Comparison of ENCODE assay signal across 1 cellular context in the genomic region with DNA sequence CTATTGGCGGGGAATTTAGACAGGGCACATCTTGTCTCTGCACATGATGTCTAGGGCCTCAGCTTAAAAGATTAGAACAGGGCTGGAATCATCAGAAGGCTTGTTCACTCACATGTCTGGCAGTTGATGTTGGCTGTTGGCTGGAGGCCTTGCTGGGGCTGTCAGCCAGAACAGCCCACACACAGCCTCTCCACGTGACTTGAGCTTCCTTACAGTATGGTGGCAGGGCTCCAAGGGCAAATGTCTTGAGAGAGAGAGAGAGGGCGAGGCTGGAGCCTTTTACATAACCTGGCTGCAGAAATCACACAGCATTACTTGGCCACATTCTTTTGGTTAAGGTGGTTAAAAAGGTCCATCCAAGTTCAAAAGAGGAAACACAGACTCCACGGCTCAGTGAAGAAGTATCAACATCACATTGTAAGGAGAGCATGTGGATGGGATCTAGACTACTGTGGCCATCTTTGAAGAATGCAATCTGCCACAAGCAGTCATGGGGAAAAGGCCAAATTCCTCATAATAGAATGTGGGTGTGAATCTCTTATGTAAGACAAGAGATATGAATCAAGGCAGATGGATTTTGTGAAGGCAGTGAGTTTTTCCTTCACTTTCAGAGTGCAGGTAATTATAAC.
TF ChIP-seq lines count a peak whose summit lies in the region.

No MANE protein-coding gene starts in this region.

TF ChIP-seq in K562, 482 proteins besides CTCF, POLR2A, EP300 and RAD21 (continued from another document):
- TF ChIP-seq, protein P1, sequence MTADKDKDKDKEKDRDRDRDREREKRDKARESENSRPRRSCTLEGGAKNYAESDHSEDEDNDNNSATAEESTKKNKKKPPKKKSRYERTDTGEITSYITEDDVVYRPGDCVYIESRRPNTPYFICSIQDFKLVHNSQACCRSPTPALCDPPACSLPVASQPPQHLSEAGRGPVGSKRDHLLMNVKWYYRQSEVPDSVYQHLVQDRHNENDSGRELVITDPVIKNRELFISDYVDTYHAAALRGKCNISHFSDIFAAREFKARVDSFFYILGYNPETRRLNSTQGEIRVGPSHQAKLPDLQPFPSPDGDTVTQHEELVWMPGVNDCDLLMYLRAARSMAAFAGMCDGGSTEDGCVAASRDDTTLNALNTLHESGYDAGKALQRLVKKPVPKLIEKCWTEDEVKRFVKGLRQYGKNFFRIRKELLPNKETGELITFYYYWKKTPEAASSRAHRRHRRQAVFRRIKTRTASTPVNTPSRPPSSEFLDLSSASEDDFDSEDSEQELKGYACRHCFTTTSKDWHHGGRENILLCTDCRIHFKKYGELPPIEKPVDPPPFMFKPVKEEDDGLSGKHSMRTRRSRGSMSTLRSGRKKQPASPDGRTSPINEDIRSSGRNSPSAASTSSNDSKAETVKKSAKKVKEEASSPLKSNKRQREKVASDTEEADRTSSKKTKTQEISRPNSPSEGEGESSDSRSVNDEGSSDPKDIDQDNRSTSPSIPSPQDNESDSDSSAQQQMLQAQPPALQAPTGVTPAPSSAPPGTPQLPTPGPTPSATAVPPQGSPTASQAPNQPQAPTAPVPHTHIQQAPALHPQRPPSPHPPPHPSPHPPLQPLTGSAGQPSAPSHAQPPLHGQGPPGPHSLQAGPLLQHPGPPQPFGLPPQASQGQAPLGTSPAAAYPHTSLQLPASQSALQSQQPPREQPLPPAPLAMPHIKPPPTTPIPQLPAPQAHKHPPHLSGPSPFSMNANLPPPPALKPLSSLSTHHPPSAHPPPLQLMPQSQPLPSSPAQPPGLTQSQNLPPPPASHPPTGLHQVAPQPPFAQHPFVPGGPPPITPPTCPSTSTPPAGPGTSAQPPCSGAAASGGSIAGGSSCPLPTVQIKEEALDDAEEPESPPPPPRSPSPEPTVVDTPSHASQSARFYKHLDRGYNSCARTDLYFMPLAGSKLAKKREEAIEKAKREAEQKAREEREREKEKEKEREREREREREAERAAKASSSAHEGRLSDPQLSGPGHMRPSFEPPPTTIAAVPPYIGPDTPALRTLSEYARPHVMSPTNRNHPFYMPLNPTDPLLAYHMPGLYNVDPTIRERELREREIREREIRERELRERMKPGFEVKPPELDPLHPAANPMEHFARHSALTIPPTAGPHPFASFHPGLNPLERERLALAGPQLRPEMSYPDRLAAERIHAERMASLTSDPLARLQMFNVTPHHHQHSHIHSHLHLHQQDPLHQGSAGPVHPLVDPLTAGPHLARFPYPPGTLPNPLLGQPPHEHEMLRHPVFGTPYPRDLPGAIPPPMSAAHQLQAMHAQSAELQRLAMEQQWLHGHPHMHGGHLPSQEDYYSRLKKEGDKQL (CRISPR knock-in tag; IDR thresholded peaks at IDR 0.05; ENCODE audit: borderline replicate concordance) = no peak
- TF ChIP-seq, protein P2, sequence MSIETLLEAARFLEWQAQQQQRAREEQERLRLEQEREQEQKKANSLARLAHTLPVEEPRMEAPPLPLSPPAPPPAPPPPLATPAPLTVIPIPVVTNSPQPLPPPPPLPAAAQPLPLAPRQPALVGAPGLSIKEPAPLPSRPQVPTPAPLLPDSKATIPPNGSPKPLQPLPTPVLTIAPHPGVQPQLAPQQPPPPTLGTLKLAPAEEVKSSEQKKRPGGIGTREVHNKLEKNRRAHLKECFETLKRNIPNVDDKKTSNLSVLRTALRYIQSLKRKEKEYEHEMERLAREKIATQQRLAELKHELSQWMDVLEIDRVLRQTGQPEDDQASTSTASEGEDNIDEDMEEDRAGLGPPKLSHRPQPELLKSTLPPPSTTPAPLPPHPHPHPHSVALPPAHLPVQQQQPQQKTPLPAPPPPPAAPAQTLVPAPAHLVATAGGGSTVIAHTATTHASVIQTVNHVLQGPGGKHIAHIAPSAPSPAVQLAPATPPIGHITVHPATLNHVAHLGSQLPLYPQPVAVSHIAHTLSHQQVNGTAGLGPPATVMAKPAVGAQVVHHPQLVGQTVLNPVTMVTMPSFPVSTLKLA (conservative IDR thresholded peaks at IDR 0.05) = peak in 1 of 2 experiments; percentile 39; a peak in 1 of 4 replicates
- TF ChIP-seq CAMTA2 (CRISPR knock-in tag; conservative IDR thresholded peaks at IDR 0.05) (no peak), YBX1 (IDR thresholded peaks at IDR 0.05) (no peak), L3MBTL2 (IDR thresholded peaks at IDR 0.05) (no peak), ZNF699 (CRISPR knock-in tag; IDR thresholded peaks at IDR 0.05; ENCODE audit: insufficient replicate concordance) (no peak), TGIF2 (CRISPR knock-in tag; IDR thresholded peaks at IDR 0.05) (no peak)
- TF ChIP-seq, protein P3, sequence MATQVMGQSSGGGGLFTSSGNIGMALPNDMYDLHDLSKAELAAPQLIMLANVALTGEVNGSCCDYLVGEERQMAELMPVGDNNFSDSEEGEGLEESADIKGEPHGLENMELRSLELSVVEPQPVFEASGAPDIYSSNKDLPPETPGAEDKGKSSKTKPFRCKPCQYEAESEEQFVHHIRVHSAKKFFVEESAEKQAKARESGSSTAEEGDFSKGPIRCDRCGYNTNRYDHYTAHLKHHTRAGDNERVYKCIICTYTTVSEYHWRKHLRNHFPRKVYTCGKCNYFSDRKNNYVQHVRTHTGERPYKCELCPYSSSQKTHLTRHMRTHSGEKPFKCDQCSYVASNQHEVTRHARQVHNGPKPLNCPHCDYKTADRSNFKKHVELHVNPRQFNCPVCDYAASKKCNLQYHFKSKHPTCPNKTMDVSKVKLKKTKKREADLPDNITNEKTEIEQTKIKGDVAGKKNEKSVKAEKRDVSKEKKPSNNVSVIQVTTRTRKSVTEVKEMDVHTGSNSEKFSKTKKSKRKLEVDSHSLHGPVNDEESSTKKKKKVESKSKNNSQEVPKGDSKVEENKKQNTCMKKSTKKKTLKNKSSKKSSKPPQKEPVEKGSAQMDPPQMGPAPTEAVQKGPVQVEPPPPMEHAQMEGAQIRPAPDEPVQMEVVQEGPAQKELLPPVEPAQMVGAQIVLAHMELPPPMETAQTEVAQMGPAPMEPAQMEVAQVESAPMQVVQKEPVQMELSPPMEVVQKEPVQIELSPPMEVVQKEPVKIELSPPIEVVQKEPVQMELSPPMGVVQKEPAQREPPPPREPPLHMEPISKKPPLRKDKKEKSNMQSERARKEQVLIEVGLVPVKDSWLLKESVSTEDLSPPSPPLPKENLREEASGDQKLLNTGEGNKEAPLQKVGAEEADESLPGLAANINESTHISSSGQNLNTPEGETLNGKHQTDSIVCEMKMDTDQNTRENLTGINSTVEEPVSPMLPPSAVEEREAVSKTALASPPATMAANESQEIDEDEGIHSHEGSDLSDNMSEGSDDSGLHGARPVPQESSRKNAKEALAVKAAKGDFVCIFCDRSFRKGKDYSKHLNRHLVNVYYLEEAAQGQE (CRISPR knock-in tag; IDR thresholded peaks at IDR 0.05; ENCODE audit: low read depth) = no peak
- TF ChIP-seq, protein P4, sequence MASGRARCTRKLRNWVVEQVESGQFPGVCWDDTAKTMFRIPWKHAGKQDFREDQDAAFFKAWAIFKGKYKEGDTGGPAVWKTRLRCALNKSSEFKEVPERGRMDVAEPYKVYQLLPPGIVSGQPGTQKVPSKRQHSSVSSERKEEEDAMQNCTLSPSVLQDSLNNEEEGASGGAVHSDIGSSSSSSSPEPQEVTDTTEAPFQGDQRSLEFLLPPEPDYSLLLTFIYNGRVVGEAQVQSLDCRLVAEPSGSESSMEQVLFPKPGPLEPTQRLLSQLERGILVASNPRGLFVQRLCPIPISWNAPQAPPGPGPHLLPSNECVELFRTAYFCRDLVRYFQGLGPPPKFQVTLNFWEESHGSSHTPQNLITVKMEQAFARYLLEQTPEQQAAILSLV (tag; IDR thresholded peaks at IDR 0.05) = no peak
- TF ChIP-seq, protein P5, sequence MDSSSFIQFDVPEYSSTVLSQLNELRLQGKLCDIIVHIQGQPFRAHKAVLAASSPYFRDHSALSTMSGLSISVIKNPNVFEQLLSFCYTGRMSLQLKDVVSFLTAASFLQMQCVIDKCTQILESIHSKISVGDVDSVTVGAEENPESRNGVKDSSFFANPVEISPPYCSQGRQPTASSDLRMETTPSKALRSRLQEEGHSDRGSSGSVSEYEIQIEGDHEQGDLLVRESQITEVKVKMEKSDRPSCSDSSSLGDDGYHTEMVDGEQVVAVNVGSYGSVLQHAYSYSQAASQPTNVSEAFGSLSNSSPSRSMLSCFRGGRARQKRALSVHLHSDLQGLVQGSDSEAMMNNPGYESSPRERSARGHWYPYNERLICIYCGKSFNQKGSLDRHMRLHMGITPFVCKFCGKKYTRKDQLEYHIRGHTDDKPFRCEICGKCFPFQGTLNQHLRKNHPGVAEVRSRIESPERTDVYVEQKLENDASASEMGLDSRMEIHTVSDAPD (CRISPR knock-in tag; IDR thresholded peaks at IDR 0.05) = no peak
- TF ChIP-seq, protein P6, sequence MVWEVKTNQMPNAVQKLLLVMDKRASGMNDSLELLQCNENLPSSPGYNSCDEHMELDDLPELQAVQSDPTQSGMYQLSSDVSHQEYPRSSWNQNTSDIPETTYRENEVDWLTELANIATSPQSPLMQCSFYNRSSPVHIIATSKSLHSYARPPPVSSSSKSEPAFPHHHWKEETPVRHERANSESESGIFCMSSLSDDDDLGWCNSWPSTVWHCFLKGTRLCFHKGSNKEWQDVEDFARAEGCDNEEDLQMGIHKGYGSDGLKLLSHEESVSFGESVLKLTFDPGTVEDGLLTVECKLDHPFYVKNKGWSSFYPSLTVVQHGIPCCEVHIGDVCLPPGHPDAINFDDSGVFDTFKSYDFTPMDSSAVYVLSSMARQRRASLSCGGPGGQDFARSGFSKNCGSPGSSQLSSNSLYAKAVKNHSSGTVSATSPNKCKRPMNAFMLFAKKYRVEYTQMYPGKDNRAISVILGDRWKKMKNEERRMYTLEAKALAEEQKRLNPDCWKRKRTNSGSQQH (CRISPR knock-in tag; IDR thresholded peaks at IDR 0.05) = no peak
- TF ChIP-seq, protein P7, sequence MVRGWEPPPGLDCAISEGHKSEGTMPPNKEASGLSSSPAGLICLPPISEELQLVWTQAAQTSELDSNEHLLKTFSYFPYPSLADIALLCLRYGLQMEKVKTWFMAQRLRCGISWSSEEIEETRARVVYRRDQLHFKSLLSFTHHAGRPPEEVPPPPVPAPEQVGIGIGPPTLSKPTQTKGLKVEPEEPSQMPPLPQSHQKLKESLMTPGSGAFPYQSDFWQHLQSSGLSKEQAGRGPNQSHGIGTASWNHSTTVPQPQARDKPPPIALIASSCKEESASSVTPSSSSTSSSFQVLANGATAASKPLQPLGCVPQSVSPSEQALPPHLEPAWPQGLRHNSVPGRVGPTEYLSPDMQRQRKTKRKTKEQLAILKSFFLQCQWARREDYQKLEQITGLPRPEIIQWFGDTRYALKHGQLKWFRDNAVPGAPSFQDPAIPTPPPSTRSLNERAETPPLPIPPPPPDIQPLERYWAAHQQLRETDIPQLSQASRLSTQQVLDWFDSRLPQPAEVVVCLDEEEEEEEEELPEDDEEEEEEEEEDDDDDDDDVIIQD (CRISPR knock-in tag; IDR thresholded peaks at IDR 0.05) = no peak
- TF ChIP-seq, protein P8, sequence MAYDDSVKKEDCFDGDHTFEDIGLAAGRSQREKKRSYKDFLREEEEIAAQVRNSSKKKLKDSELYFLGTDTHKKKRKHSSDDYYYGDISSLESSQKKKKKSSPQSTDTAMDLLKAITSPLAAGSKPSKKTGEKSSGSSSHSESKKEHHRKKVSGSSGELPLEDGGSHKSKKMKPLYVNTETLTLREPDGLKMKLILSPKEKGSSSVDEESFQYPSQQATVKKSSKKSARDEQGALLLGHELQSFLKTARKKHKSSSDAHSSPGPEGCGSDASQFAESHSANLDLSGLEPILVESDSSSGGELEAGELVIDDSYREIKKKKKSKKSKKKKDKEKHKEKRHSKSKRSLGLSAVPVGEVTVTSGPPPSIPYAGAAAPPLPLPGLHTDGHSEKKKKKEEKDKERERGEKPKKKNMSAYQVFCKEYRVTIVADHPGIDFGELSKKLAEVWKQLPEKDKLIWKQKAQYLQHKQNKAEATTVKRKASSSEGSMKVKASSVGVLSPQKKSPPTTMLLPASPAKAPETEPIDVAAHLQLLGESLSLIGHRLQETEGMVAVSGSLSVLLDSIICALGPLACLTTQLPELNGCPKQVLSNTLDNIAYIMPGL (CRISPR knock-in tag; IDR thresholded peaks at IDR 0.05) = no peak
